Comparison of ENCODE assay signal across 20 cellular contexts in the genomic region with DNA sequence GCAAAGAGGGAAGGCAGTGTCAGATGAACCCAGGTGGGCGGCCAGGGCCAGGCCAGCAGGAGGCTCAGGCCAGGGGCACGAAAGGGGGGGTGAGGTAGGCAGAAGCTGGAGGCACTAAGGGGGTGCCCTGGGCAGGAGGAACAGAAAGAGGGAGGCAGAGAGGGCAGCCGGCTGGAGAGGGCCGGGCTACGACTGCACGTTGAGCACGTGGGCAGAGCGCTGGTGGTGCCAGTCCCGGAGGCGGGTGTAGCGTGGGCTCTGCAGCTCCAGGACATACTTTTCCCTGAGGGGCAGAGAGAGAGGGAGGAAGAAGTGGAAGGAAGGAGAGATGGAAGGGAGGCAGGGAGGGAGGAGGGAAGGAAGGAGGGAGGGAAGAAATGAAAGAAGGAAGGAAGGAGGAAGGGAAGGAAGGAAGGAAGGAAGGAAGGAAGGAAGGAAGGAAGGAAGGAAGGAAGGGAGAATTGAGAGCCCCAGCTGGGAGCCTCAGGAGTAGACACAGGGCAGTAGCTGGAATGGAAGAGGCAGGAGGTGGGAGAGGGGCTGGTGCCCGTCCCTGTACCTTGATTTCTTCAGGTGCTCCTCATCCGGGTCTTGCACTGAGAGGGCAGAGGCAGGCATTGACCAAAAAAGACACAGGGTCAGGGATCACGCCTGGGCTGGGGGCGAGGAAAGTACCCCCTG. TPM values are rescaled to one million over a fixed set of nuclear protein-coding genes. Genes with fewer than 3 reads are reported as not detected.
A peak's percentile ranks its signal among the peaks of the same experiment; 100 is the strongest.
DNase-seq lines count a peak whose midpoint lies in the region; ATAC-seq, FAIRE-seq and TF ChIP-seq lines count a peak whose summit lies in the region.
"Had no signal": no experiment of that assay in that cellular context is flagged by ENCODE, and none has a peak within 500 bp of the region (broad histone marks: within the 10 kb centered on the region; RNA-seq: fewer than 3 reads in every experiment).

No MANE protein-coding gene starts in this region.

- dilution Hi-C loops in endothelial cell of umbilical vein (cut with MboI; ENCODE audit: extremely low pct_ligation_motif_present, low sequenced_read_pairs), result no loop called here

- H3K36me3 ChIP-seq in endothelial cell of umbilical vein (ENCODE audit: control insufficient read depth in 2 of 2, extremely low read depth in 1 of 2, insufficient read depth in 2 of 2, low read length in 2 of 2), result peaks cover 23 to 44% of the 10 kb centered on the region in 2 experiments
- H3K36me3 ChIP-seq in sigmoid colon, result peaks cover 44 to 83% (median 66%) of the 10 kb centered on the region in 4 donors

- H2AFZ ChIP-seq in endothelial cell of umbilical vein (ENCODE audit: low read depth, low read length), result no peak overlapping the region
- H2AFZ ChIP-seq: PC-9 had no signal

- no peak for FAIRE-seq in endothelial cell of umbilical vein (lab: Jason Lieb, UNC)
- FAIRE-seq: D721Med had no signal

- H3K36me3 Mint-ChIP-seq in Calu3 (ENCODE audit: insufficient read depth, unreplicated experiment), result peaks cover 99% of the 10 kb centered on the region

- H3K9me1 ChIP-seq in endothelial cell of umbilical vein (replicated peaks; ENCODE audit: control insufficient read depth, extremely low read depth, insufficient read depth, low read length), result no peaks in the 10 kb centered on the region

- no peak overlapping the region for H3K9ac ChIP-seq in endothelial cell of umbilical vein (replicated peaks; ENCODE audit: extremely low read depth, insufficient read depth, low read length)

- H3K4me1 ChIP-seq in endothelial cell of umbilical vein (ENCODE audit: control insufficient read depth, extremely low read depth, insufficient read depth, low read length) (peaks cover 40% of the 10 kb centered on the region), sigmoid colon (peaks cover 0 to 97% (median 87%) of the 10 kb centered on the region in 4 donors)

- intact Hi-C loops in Calu3 (cut with micrococcal nuclease; ENCODE audit: unreplicated experiment), result no loop called here
- intact Hi-C loops in endothelial cell of umbilical vein (cut with micrococcal nuclease), result loop anchor here (10.0 kb wide), 2 partner anchors 624 to 956 kb away; partner anchors contain the start of genes N4BP3 and RNF44
- intact Hi-C loops in sigmoid colon (cut with DNase I), result no loop called here

- 86 to 87% methylated on average over 15 of the region's 15 CpGs for WGBS in sigmoid colon, 2 donors

- no peak for TF ChIP-seq EP300 in sigmoid colon (IDR thresholded peaks at IDR 0.05)

- H3K4me3 ChIP-seq in endothelial cell of umbilical vein (replicated peaks in 1 of 3; ENCODE audit: insufficient read depth in 1 of 3, low read depth in 1 of 3, low read length in 3 of 3), result no peak overlapping the region
- H3K4me3 ChIP-seq in sigmoid colon, result peak overlapping the region in 1 of 4 donors; percentile 92
- H3K4me3 ChIP-seq: cardiac muscle cell, HAP-1, left ventricle myocardium inferior, PC-9 had no signal

- no peak overlapping the region for H3K4me3 Mint-ChIP-seq in Calu3 (ENCODE audit: low read depth, unreplicated experiment)
- H3K4me3 Mint-ChIP-seq: activated CD4-positive, alpha-beta memory T cell treated with anti-CD3 and anti-CD28 coated beads for 36 hours; activated naive CD8-positive, alpha-beta T cell treated with anti-CD3 and anti-CD28 coated beads for 36 hours; activated T-cell treated with anti-CD3 and anti-CD28 coated beads, Interleukin-2, amount 50 U/mL, for 4 hours; naive thymus-derived CD4-positive, alpha-beta T cell had no signal

- peaks cover 38% of the 10 kb centered on the region for H3K79me2 ChIP-seq in endothelial cell of umbilical vein (ENCODE audit: control insufficient read depth, insufficient read depth, low read length)

- H3K4me1 Mint-ChIP-seq in Calu3 (ENCODE audit: low read depth, unreplicated experiment), result peaks cover 14% of the 10 kb centered on the region

- TSS peak; percentile 0 for BruUV-seq in Calu3 (replicated peaks; lab: Mats Ljungman, UMichigan)
- BruUV-seq in endothelial cell of umbilical vein (replicated peaks; lab: Mats Ljungman, UMichigan), result no TSS peak

- no peak for DNase-seq in Calu3
- DNase-seq in RWPE1 (ENCODE audit: low spot score), result no peak
- no peak for DNase-seq in endothelial cell of umbilical vein (ENCODE audit: low read depth, low spot score)
- DNase-seq in sigmoid colon, result peak; percentile 90
- DNase-seq in T1000 (lab: John Stamatoyannopoulos, UW), result no peak
- DNase-seq in dedifferentiated amniotic fluid mesenchymal stem cell (ENCODE audit: extremely low spot score), result no peak
- DNase-seq: activated CD4-positive, alpha-beta memory T cell treated with anti-CD3 and anti-CD28 coated beads for 36 hours; activated naive CD8-positive, alpha-beta T cell treated with anti-CD3 and anti-CD28 coated beads for 36 hours; activated T-cell treated with anti-CD3 and anti-CD28 coated beads, Interleukin-2, amount 50 U/mL, for 4 hours; endodermal cell; foreskin fibroblast; left ventricle myocardium inferior; naive thymus-derived CD4-positive, alpha-beta T cell; NCI-H2029; PC-9 had no signal

- peak overlapping the region; percentile 0 for H3K27ac Mint-ChIP-seq in Calu3 (ENCODE audit: unreplicated experiment)
- H3K27ac Mint-ChIP-seq: activated CD4-positive, alpha-beta memory T cell treated with anti-CD3 and anti-CD28 coated beads for 36 hours; activated naive CD8-positive, alpha-beta T cell treated with anti-CD3 and anti-CD28 coated beads for 36 hours had no signal

- H4K20me1 ChIP-seq in endothelial cell of umbilical vein (replicated peaks; ENCODE audit: control insufficient read depth, extremely low read depth, insufficient read depth, low read length), result no peaks in the 10 kb centered on the region

- no peaks in the 10 kb centered on the region for H3K9me3 ChIP-seq in endothelial cell of umbilical vein (replicated peaks; ENCODE audit: control insufficient read depth, insufficient read depth, low read length)
- no peaks in the 10 kb centered on the region for H3K9me3 ChIP-seq in sigmoid colon
- H3K9me3 ChIP-seq: HAP-1, left ventricle myocardium inferior had no signal

- CTCF ChIA-PET in Calu3 (lab: Charles Lee), result no interaction called here
- CTCF ChIA-PET in RWPE1 (lab: Yijun Ruan, JAX), result interaction anchor here (0.8 kb wide), 1 partner anchor 16 kb away, joined by 3 read pairs; no protein-coding TSS in a partner anchor
- CTCF ChIA-PET in endothelial cell of umbilical vein (lab: Charles Lee), result interaction anchor here (0.6 to 5.3 kb wide), 8 partner anchors 11 to 100 kb away, joined by 3 to 58 read pairs (median 3); no protein-coding TSS in a partner anchor

- H3K9me3 Mint-ChIP-seq in Calu3 (ENCODE audit: low read depth, unreplicated experiment), result no peaks in the 10 kb centered on the region
- H3K9me3 Mint-ChIP-seq: activated CD4-positive, alpha-beta memory T cell treated with anti-CD3 and anti-CD28 coated beads for 36 hours; activated naive CD8-positive, alpha-beta T cell treated with anti-CD3 and anti-CD28 coated beads for 36 hours; activated T-cell treated with anti-CD3 and anti-CD28 coated beads, Interleukin-2, amount 50 U/mL, for 4 hours; endodermal cell; naive thymus-derived CD4-positive, alpha-beta T cell had no signal

- no peak for ATAC-seq in GM19463 (IDR thresholded peaks at IDR 0.05; ENCODE audit: unreplicated experiment)
- ATAC-seq in HG02885 (IDR thresholded peaks at IDR 0.05; ENCODE audit: poor library complexity, unreplicated experiment), result no peak
- ATAC-seq: activated T-cell treated with anti-CD3 and anti-CD28 coated beads, Interleukin-2, amount 50 U/mL, for 4 hours; naive thymus-derived CD4-positive, alpha-beta T cell had no signal

- H3K27ac ChIP-seq in RWPE1 (peak overlapping the region; percentile 96), endothelial cell of umbilical vein (ENCODE audit: insufficient read depth, low read depth, low read length) (no peak overlapping the region), sigmoid colon (peak overlapping the region; percentile 95 to 99 (median 97))
- H3K27ac ChIP-seq: cardiac muscle cell, left ventricle myocardium inferior, PC-9 had no signal

- H3K27me3 Mint-ChIP-seq in Calu3 (ENCODE audit: unreplicated experiment), result no peaks in the 10 kb centered on the region
- H3K27me3 Mint-ChIP-seq: activated CD4-positive, alpha-beta memory T cell treated with anti-CD3 and anti-CD28 coated beads for 36 hours; activated naive CD8-positive, alpha-beta T cell treated with anti-CD3 and anti-CD28 coated beads for 36 hours; naive thymus-derived CD4-positive, alpha-beta T cell had no signal

- H3K27me3 ChIP-seq in endothelial cell of umbilical vein (ENCODE audit: control insufficient read depth in 2 of 2, insufficient read depth in 2 of 2, low read length in 2 of 2), result no peaks in the 10 kb centered on the region
- no peaks in the 10 kb centered on the region for H3K27me3 ChIP-seq in sigmoid colon
- H3K27me3 ChIP-seq: cardiac muscle cell had no signal

- H3K4me2 ChIP-seq in endothelial cell of umbilical vein (ENCODE audit: insufficient read depth, low read length), result no peak overlapping the region
- H3K4me2 ChIP-seq: PC-9 had no signal

- no peak for TF ChIP-seq CTCF in Calu3 (IDR thresholded peaks at IDR 0.05; ENCODE audit: unreplicated experiment)
- no peak for TF ChIP-seq CTCF in RWPE1 (conservative IDR thresholded peaks at IDR 0.05; ENCODE audit: low read depth)
- TF ChIP-seq CTCF in endothelial cell of umbilical vein (IDR thresholded peaks at IDR 0.05; ENCODE audit: extremely low read depth in 1 of 2, insufficient read depth in 1 of 2, low read depth in 1 of 2, low read length in 2 of 2), result no peak
- TF ChIP-seq CTCF in sigmoid colon (IDR thresholded peaks at IDR 0.05), result no peak

- TF ChIP-seq POLR2A in endothelial cell of umbilical vein (IDR thresholded peaks at IDR 0.05; ENCODE audit: low read depth, low read length), result no peak
- no peak for TF ChIP-seq POLR2A in sigmoid colon (IDR thresholded peaks at IDR 0.05)

- POLR2A ChIA-PET in RWPE1 (lab: Yijun Ruan, JAX; ENCODE audit: low non-redundant PET), result no interaction called here
- POLR2A ChIA-PET in endothelial cell of umbilical vein (lab: Charles Lee), result interaction anchor here (0.7 kb wide), 1 partner anchor 52 kb away, joined by 7 read pairs; no protein-coding TSS in a partner anchor

RNA-seq across cellular contexts. Expression of gene PDLIM7, which starts 7.0 kb away (rescaled TPM):
- total RNA-seq in Calu3 (2022), result 400 and 420 TPM in 2 replicates
- total RNA-seq in endothelial cell of umbilical vein, result 318 and 371 TPM in 2 replicates
- 314 and 418 TPM in 2 replicates for polyA plus RNA-seq in endothelial cell of umbilical vein
- 181 and 257 TPM in 2 replicates for polyA plus RNA-seq in endothelial cell of umbilical vein (2011; cell fraction: cytosol; rRNA removed)
- 815 and 843 TPM in 2 replicates for polyA plus RNA-seq in endothelial cell of umbilical vein (2011; cell fraction: nucleus; rRNA removed)
- polyA plus RNA-seq in endothelial cell of umbilical vein (2012), result 179 and 248 TPM in 2 replicates
- 120 and 143 TPM in 2 replicates for polyA minus RNA-seq in endothelial cell of umbilical vein
- 25.4 TPM for polyA minus RNA-seq in endothelial cell of umbilical vein (2011; cell fraction: cytosol; rRNA and poly(A)+ RNA removed)
- 136 and 281 TPM in 2 replicates for polyA minus RNA-seq in endothelial cell of umbilical vein (2011; cell fraction: nucleus; rRNA and poly(A)+ RNA removed)
- 100 to 1,000 TPM; 274 to 923 (median 482) TPM for total RNA-seq in sigmoid colon
- polyA plus RNA-seq in sigmoid colon, result 10 to 100 TPM in 2 of 3 donors, 1 to 10 TPM in 1; 7.2 to 58.5 (median 14.4) TPM

RNA-seq across cellular contexts. Expression of gene DBN1, which starts 17.0 kb away (rescaled TPM):
- total RNA-seq in Calu3 (2022) (207 and 218 TPM in 2 replicates), endothelial cell of umbilical vein (310 and 336 TPM in 2 replicates), sigmoid colon (10 to 100 TPM; 54.8 to 100.0 (median 82.3) TPM)
- polyA plus RNA-seq in endothelial cell of umbilical vein (198 and 267 TPM in 2 replicates), sigmoid colon (10 to 100 TPM in 2 of 3 donors, 1 to 10 TPM in 1; 6.0 to 22.2 (median 16.9) TPM)
- 95.2 and 108 TPM in 2 replicates for polyA plus RNA-seq in endothelial cell of umbilical vein (2011; cell fraction: cytosol; rRNA removed)
- polyA plus RNA-seq in endothelial cell of umbilical vein (2011; cell fraction: nucleus; rRNA removed), result 848 and 1,132 TPM in 2 replicates
- 185 and 211 TPM in 2 replicates for polyA plus RNA-seq in endothelial cell of umbilical vein (2012)
- 158 and 165 TPM in 2 replicates for polyA minus RNA-seq in endothelial cell of umbilical vein
- polyA minus RNA-seq in endothelial cell of umbilical vein (2011; cell fraction: cytosol; rRNA and poly(A)+ RNA removed), result 9.4 TPM
- 135 and 363 TPM in 2 replicates for polyA minus RNA-seq in endothelial cell of umbilical vein (2011; cell fraction: nucleus; rRNA and poly(A)+ RNA removed)

RNA-seq across cellular contexts. Expression of gene DOK3, which starts 19.2 kb away (rescaled TPM):
- total RNA-seq in Calu3 (2022), result 14.5 and 15.7 TPM in 2 replicates
- 5.3 and 8.1 TPM in 2 replicates for total RNA-seq in endothelial cell of umbilical vein
- 4.8 and 5.1 TPM in 2 replicates for polyA plus RNA-seq in endothelial cell of umbilical vein
- 1.5 and 2.4 TPM in 2 replicates for polyA plus RNA-seq in endothelial cell of umbilical vein (2011; cell fraction: cytosol; rRNA removed)
- 14.5 and 14.8 TPM in 2 replicates for polyA plus RNA-seq in endothelial cell of umbilical vein (2011; cell fraction: nucleus; rRNA removed)
- 1.1 and 1.5 TPM in 2 replicates for polyA plus RNA-seq in endothelial cell of umbilical vein (2012)
- 3.6 and 5.2 TPM in 2 replicates for polyA minus RNA-seq in endothelial cell of umbilical vein
- polyA minus RNA-seq in endothelial cell of umbilical vein (2011; cell fraction: cytosol; rRNA and poly(A)+ RNA removed), result not detected
- polyA minus RNA-seq in endothelial cell of umbilical vein (2011; cell fraction: nucleus; rRNA and poly(A)+ RNA removed), result 6.3 TPM in 2 replicates
- 1 to 10 TPM; 4.6 to 8.0 (median 6.5) TPM for total RNA-seq in sigmoid colon
- 10 to 100 TPM in 1 of 3 donors, 1 to 10 TPM in 2; 3.0 to 20.2 (median 7.2) TPM for polyA plus RNA-seq in sigmoid colon

RNA-seq across cellular contexts. Expression of gene DDX41, which starts 26.3 kb away (rescaled TPM):
- total RNA-seq in Calu3 (2022) (101 and 132 TPM in 2 replicates), endothelial cell of umbilical vein (86.4 and 103 TPM in 2 replicates), sigmoid colon (10 to 100 TPM; 47.8 to 55.1 (median 51.6) TPM)
- polyA plus RNA-seq in endothelial cell of umbilical vein (118 and 127 TPM in 2 replicates), sigmoid colon (10 to 100 TPM; 69.7 to 78.4 (median 72.6) TPM)
- 130 and 134 TPM in 2 replicates for polyA plus RNA-seq in endothelial cell of umbilical vein (2011; cell fraction: cytosol; rRNA removed)
- polyA plus RNA-seq in endothelial cell of umbilical vein (2011; cell fraction: nucleus; rRNA removed), result 298 and 329 TPM in 2 replicates
- 68.8 and 73.0 TPM in 2 replicates for polyA plus RNA-seq in endothelial cell of umbilical vein (2012)
- polyA minus RNA-seq in endothelial cell of umbilical vein, result 89.2 and 94.8 TPM in 2 replicates
- 94.3 TPM for polyA minus RNA-seq in endothelial cell of umbilical vein (2011; cell fraction: cytosol; rRNA and poly(A)+ RNA removed)
- 57.6 and 60.5 TPM in 2 replicates for polyA minus RNA-seq in endothelial cell of umbilical vein (2011; cell fraction: nucleus; rRNA and poly(A)+ RNA removed)

RNA-seq across cellular contexts. Expression of gene PRR7, which starts 43.8 kb away (rescaled TPM):
- 25.2 and 27.6 TPM in 2 replicates for total RNA-seq in Calu3 (2022)
- total RNA-seq in endothelial cell of umbilical vein, result 5.7 and 6.5 TPM in 2 replicates
- polyA plus RNA-seq in endothelial cell of umbilical vein, result 6.6 and 10.5 TPM in 2 replicates
- 1.9 and 4.7 TPM in 2 replicates for polyA plus RNA-seq in endothelial cell of umbilical vein (2011; cell fraction: cytosol; rRNA removed)
- 1.9 and 2.6 TPM in 2 replicates for polyA plus RNA-seq in endothelial cell of umbilical vein (2011; cell fraction: nucleus; rRNA removed)
- polyA plus RNA-seq in endothelial cell of umbilical vein (2012), result 2.6 and 4.7 TPM in 2 replicates
- polyA minus RNA-seq in endothelial cell of umbilical vein, result 0.38 and 0.63 TPM in 2 replicates
- polyA minus RNA-seq in endothelial cell of umbilical vein (2011; cell fraction: cytosol; rRNA and poly(A)+ RNA removed), result 6.8 TPM
- polyA minus RNA-seq in endothelial cell of umbilical vein (2011; cell fraction: nucleus; rRNA and poly(A)+ RNA removed), result 0.53 and 1.8 TPM in 2 replicates
- 1 to 10 TPM in 3 of 4 donors, under 1 TPM in 1; 0.82 to 2.5 (median 1.7) TPM for total RNA-seq in sigmoid colon
- polyA plus RNA-seq in sigmoid colon, result 1 to 10 TPM in 1 of 3 donors, not detected in 2; 3.7 TPM
